ENCODE assay signal across 17 cellular contexts in the genomic region with DNA sequence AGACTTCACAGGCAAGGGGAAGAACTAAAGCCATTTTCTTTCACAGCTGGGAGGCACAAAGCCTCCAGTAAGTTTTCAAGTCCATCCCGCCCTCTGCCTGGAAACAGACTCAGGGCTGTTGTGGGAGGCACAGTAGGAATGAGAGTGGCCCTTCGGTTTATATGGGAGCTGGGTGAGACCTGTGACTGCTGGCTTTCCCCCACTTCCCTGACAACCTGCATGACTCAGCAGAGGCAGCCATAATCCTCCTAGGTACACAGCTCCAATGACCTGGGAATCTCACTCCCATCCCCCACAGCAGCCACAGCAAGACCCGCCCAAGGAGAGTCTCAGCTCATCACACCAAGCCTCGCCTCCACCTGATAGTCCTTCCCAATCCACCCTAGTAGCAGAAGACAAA. TPM values are rescaled to one million over a fixed set of nuclear protein-coding genes. Genes with fewer than 3 reads are reported as not detected.
DNase-seq lines count a peak whose midpoint lies in the region; ATAC-seq and TF ChIP-seq lines count a peak whose summit lies in the region.
"Had no signal": no experiment of that assay in that cellular context is flagged by ENCODE, and none has a peak within 500 bp of the region (broad histone marks: within the 10 kb centered on the region; RNA-seq: fewer than 3 reads in every experiment).

No MANE protein-coding gene starts in this region.

- CTCF ChIA-PET in activated CD4-positive, alpha-beta T cell treated with anti-CD3 and anti-CD28 coated beads, Interleukin-2, amount 10 ng/mL, durations not matched to agents 7 days and 5 days (lab: Charles Lee) = interaction anchor here (0.6 to 1.8 kb wide), 4 partner anchors 10 to 564 kb away, joined by 3 to 6 read pairs (median 4); a partner anchor contains a TSS

- H3K4me3 Mint-ChIP-seq in activated CD4-positive, alpha-beta T cell treated with anti-CD3 and anti-CD28 coated beads, Interleukin-2, amount 10 ng/mL, durations not matched to agents 7 days and 5 days = peak overlapping the region; percentile 6
- peak overlapping the region; percentile 21 for H3K4me3 Mint-ChIP-seq in activated naive CD8-positive, alpha-beta T cell treated with anti-CD3 and anti-CD28 coated beads, Interleukin-2, amount 10 ng/mL, durations not matched to agents 7 days and 5 days
- peak overlapping the region; percentile 29 to 77 (median 70) for H3K4me3 Mint-ChIP-seq in naive thymus-derived CD8-positive, alpha-beta T cell

- H3K27ac Mint-ChIP-seq in activated CD4-positive, alpha-beta T cell treated with anti-CD3 and anti-CD28 coated beads, Interleukin-2, amount 10 ng/mL, durations not matched to agents 7 days and 5 days = peak overlapping the region; percentile 83
- peak overlapping the region; percentile 55 for H3K27ac Mint-ChIP-seq in activated naive CD8-positive, alpha-beta T cell treated with anti-CD3 and anti-CD28 coated beads, Interleukin-2, amount 10 ng/mL, durations not matched to agents 7 days and 5 days
- H3K27ac Mint-ChIP-seq in naive thymus-derived CD8-positive, alpha-beta T cell = peak overlapping the region; percentile 73 to 91 (median 82)

- DNase-seq in activated CD4-positive, alpha-beta T cell treated with anti-CD3 and anti-CD28 coated beads, Interleukin-2, amount 10 ng/mL, durations not matched to agents 7 days and 5 days = no peak
- DNase-seq in activated CD4-positive, alpha-beta T cell treated with anti-CD3 and anti-CD28 coated beads, Interleukin-2, amount 50 U/mL, for 48 hours = no peak
- DNase-seq in ELF-1 (ENCODE audit: low read depth, low spot score) (peak; percentile 17), aorta (no peak), left lung (no peak)
- DNase-seq in activated naive CD8-positive, alpha-beta T cell treated with anti-CD3 and anti-CD28 coated beads, Interleukin-2, amount 10 ng/mL, durations not matched to agents 7 days and 5 days = no peak
- no peak for DNase-seq in naive thymus-derived CD8-positive, alpha-beta T cell
- DNase-seq: DND-41; HCEC 1CT; IMR-90; sigmoid colon; stimulated activated CD4-positive, alpha-beta T cell treated with anti-CD3 and anti-CD28 coated beads, Interleukin-4, amount 100 ng/mL, for 4 hours had no signal

- 78 to 80% methylated on average over 4 of the region's 4 CpGs for WGBS in aorta, 2 donors

- peaks cover 36% of the 10 kb centered on the region for H3K4me1 Mint-ChIP-seq in activated CD4-positive, alpha-beta T cell treated with anti-CD3 and anti-CD28 coated beads, Interleukin-2, amount 10 ng/mL, durations not matched to agents 7 days and 5 days
- peaks cover 15% of the 10 kb centered on the region for H3K4me1 Mint-ChIP-seq in activated naive CD8-positive, alpha-beta T cell treated with anti-CD3 and anti-CD28 coated beads, Interleukin-2, amount 10 ng/mL, durations not matched to agents 7 days and 5 days
- peaks cover 34 to 56% (median 45%) of the 10 kb centered on the region in 4 donors for H3K4me1 Mint-ChIP-seq in naive thymus-derived CD8-positive, alpha-beta T cell

- H3K4me3 ChIP-seq in aorta (ENCODE audit: low read length in 2 of 2) (no peak overlapping the region), left lung (no peak overlapping the region)
- H3K4me3 ChIP-seq: sigmoid colon, vagina had no signal

- H3K27me3 Mint-ChIP-seq in activated CD4-positive, alpha-beta T cell treated with anti-CD3 and anti-CD28 coated beads, Interleukin-2, amount 10 ng/mL, durations not matched to agents 7 days and 5 days = peaks cover 43% of the 10 kb centered on the region
- H3K27me3 Mint-ChIP-seq in activated naive CD8-positive, alpha-beta T cell treated with anti-CD3 and anti-CD28 coated beads, Interleukin-2, amount 10 ng/mL, durations not matched to agents 7 days and 5 days = peaks cover 43% of the 10 kb centered on the region
- H3K27me3 Mint-ChIP-seq in naive thymus-derived CD8-positive, alpha-beta T cell = peaks cover 0 to 10% (median 1%) of the 10 kb centered on the region in 5 donors

- POLR2A ChIA-PET in activated CD4-positive, alpha-beta T cell treated with anti-CD3 and anti-CD28 coated beads, Interleukin-2, amount 10 ng/mL, durations not matched to agents 7 days and 5 days (lab: Charles Lee) = interaction anchor here (0.7 kb wide), 1 partner anchor 80 kb away, joined by 3 read pairs; no protein-coding TSS in a partner anchor
- POLR2A ChIA-PET in activated naive CD8-positive, alpha-beta T cell treated with anti-CD3 and anti-CD28 coated beads, Interleukin-2, amount 10 ng/mL, durations not matched to agents 7 days and 5 days (lab: Charles Lee) = interaction anchor here (0.5 to 1.0 kb wide), 2 partner anchors 56 to 316 kb away, joined by 3 read pairs; no protein-coding TSS in a partner anchor
- POLR2A ChIA-PET in naive thymus-derived CD8-positive, alpha-beta T cell (lab: Charles Lee) = interaction anchor here (1.0 to 4.6 kb wide), 6 partner anchors 9 to 91 kb away, joined by 4 to 43 read pairs (median 8); a partner anchor contains a TSS

- no peaks in the 10 kb centered on the region for H3K4me1 ChIP-seq in aorta (ENCODE audit: control insufficient read depth in 1 of 2, insufficient read depth in 2 of 2, low read length in 2 of 2)
- H3K4me1 ChIP-seq in left lung = no peaks in the 10 kb centered on the region
- H3K4me1 ChIP-seq: sigmoid colon, vagina had no signal

- peaks cover 41% of the 10 kb centered on the region for H3K9me3 Mint-ChIP-seq in activated CD4-positive, alpha-beta T cell treated with anti-CD3 and anti-CD28 coated beads, Interleukin-2, amount 10 ng/mL, durations not matched to agents 7 days and 5 days
- H3K9me3 Mint-ChIP-seq in activated naive CD8-positive, alpha-beta T cell treated with anti-CD3 and anti-CD28 coated beads, Interleukin-2, amount 10 ng/mL, durations not matched to agents 7 days and 5 days = peaks cover 20% of the 10 kb centered on the region
- H3K9me3 Mint-ChIP-seq in naive thymus-derived CD8-positive, alpha-beta T cell = peaks cover 12 to 45% (median 21%) of the 10 kb centered on the region in 9 donors

- no peak for TF ChIP-seq CTCF in left lung (IDR thresholded peaks at IDR 0.05)

- no peak for ATAC-seq in activated naive CD8-positive, alpha-beta T cell treated with anti-CD3 and anti-CD28 coated beads, Interleukin-2, amount 10 ng/mL, durations not matched to agents 7 days and 5 days (ENCODE audit: low read depth)
- ATAC-seq in naive thymus-derived CD8-positive, alpha-beta T cell = no peak
- ATAC-seq in aorta (ENCODE audit: low FRiP score) = no peak
- no peak for ATAC-seq in left lung
- ATAC-seq in HG02759 (IDR thresholded peaks at IDR 0.05; ENCODE audit: unreplicated experiment) = no peak
- ATAC-seq: SK-N-SH treated with all-trans-retinoic acid at 6 μM for 48 hours had no signal

- no peaks in the 10 kb centered on the region for H3K27me3 ChIP-seq in aorta (ENCODE audit: control insufficient read depth in 1 of 2, insufficient read depth in 2 of 2, low read length in 1 of 2)
- peaks cover 0 to 3% of the 10 kb centered on the region in 2 donors for H3K27me3 ChIP-seq in left lung
- H3K27me3 ChIP-seq: sigmoid colon, vagina had no signal

- H3K9me3 ChIP-seq in aorta (ENCODE audit: control insufficient read depth, low read length) (no peaks in the 10 kb centered on the region), left lung (peaks cover 0 to 6% of the 10 kb centered on the region in 2 donors)

- H3K36me3 Mint-ChIP-seq in activated CD4-positive, alpha-beta T cell treated with anti-CD3 and anti-CD28 coated beads, Interleukin-2, amount 10 ng/mL, durations not matched to agents 7 days and 5 days (ENCODE audit: low read depth) = peaks cover 32% of the 10 kb centered on the region
- H3K36me3 Mint-ChIP-seq in activated naive CD8-positive, alpha-beta T cell treated with anti-CD3 and anti-CD28 coated beads, Interleukin-2, amount 10 ng/mL, durations not matched to agents 7 days and 5 days = peaks cover 17% of the 10 kb centered on the region
- peaks cover 4 to 38% (median 24%) of the 10 kb centered on the region in 3 donors for H3K36me3 Mint-ChIP-seq in naive thymus-derived CD8-positive, alpha-beta T cell

- H3K27ac ChIP-seq in aorta (ENCODE audit: low read depth in 1 of 2, low read length in 2 of 2) (no peak overlapping the region), left lung (no peak overlapping the region)
- H3K27ac ChIP-seq: sigmoid colon, vagina had no signal

- H3K36me3 ChIP-seq in aorta (ENCODE audit: control insufficient read depth in 1 of 2, insufficient read depth in 2 of 2, low read length in 1 of 2) (no peaks in the 10 kb centered on the region), left lung (no peaks in the 10 kb centered on the region)
- H3K36me3 ChIP-seq: sigmoid colon, vagina had no signal

- intact Hi-C loops in aorta (cut with DNase I) (no loop called here), left lung (cut with DNase I) (no loop called here)

RNA-seq across cellular contexts. Expression of a gene that starts 12.1 kb away (rescaled TPM):
- under 1 TPM; 0.84 to 0.94 TPM for total RNA-seq in activated CD4-positive, alpha-beta T cell treated with anti-CD3 and anti-CD28 coated beads, Interleukin-2, amount 10 ng/mL, durations not matched to agents 7 days and 5 days
- total RNA-seq in activated naive CD8-positive, alpha-beta T cell treated with anti-CD3 and anti-CD28 coated beads, Interleukin-2, amount 10 ng/mL, durations not matched to agents 7 days and 5 days = 1 to 10 TPM in 1 of 2 experiments, under 1 TPM in 1; 0.91 to 1.5 TPM
- 1 to 10 TPM; 4.7 to 6.1 TPM for total RNA-seq in naive thymus-derived CD8-positive, alpha-beta T cell
- 1 to 10 TPM in 2 of 3 donors, under 1 TPM in 1; 0.96 to 1.7 (median 1.1) TPM for polyA plus RNA-seq in naive thymus-derived CD8-positive, alpha-beta T cell
- total RNA-seq in aorta (under 1 TPM; 0.19 to 0.72 TPM), left lung (10 to 100 TPM; 19.3 to 24.3 TPM)
- polyA plus RNA-seq in aorta = 10 to 100 TPM in 1 of 2 donors, not detected in 1; 10.0 TPM
- total RNA-seq: fibroblast of villous mesenchyme, IMR-90 had no signal
- polyA plus RNA-seq: AG04450, IMR-90 had no signal

Comparison
In these comparisons a context has a peak if more than half of its experiments do, and no peak if none do; other contexts are left out.
1. H3K4me3 Mint-ChIP-seq: peak in every context shown above with its lines; median percentile 70 in naive thymus-derived CD8-positive, alpha-beta T cell; 21 in activated naive CD8-positive, alpha-beta T cell treated with anti-CD3 and anti-CD28 coated beads, Interleukin-2, amount 10 ng/mL, durations not matched to agents 7 days and 5 days; 6 in activated CD4-positive, alpha-beta T cell treated with anti-CD3 and anti-CD28 coated beads, Interleukin-2, amount 10 ng/mL, durations not matched to agents 7 days and 5 days.